ENCODE assay signal across 2 cellular contexts in the genomic region with DNA sequence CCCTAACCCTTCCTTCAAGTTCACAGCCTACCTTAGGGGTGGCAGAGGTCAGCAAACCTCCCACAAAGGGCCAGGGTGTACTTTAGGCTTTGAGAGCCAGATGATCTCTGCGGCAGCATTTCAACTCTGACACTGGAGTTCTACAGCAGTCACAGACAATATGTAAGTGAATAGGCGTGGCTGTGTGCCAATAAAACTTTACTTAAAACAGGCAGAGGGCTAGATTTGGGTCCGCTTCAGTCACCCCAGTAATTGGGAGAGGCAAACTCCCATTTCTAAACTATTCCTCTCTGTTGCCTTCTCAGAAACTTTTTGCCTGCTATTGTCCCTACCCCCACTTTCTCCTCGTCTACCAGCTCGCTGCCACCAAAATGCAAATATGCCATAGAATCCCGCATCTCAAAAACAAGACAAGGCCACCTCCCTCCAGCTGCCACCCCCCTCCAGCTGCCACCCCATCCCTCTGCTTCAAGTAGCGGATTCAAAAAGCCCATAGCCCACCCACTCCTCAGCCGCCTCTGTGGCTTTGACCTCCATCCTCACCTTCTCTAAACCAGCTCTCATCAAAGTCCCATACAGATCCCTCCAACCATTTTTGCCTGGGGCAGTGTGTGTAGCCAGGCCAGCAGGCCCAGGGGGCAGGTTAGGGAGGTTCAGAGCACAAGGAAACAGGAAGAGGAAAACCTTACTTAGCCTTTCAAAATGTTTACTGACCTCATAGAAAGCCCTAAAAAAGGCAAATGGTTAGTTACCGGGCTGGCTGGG.
TF ChIP-seq lines count a peak whose summit lies in the region.

No MANE protein-coding gene starts in this region.

TF ChIP-seq in WTC11, 78 proteins besides CTCF, POLR2A, EP300 and RAD21:
- TF ChIP-seq ZNF416 (CRISPR knock-in tag; IDR thresholded peaks at IDR 0.05) (no peak), MXD4 (CRISPR knock-in tag; IDR thresholded peaks at IDR 0.05; ENCODE audit: borderline replicate concordance) (no peak), NFE2L1 (CRISPR knock-in tag; IDR thresholded peaks at IDR 0.05) (no peak), FOXJ3 (CRISPR knock-in tag; IDR thresholded peaks at IDR 0.05; ENCODE audit: borderline replicate concordance) (no peak)
- TF ChIP-seq, protein P1, sequence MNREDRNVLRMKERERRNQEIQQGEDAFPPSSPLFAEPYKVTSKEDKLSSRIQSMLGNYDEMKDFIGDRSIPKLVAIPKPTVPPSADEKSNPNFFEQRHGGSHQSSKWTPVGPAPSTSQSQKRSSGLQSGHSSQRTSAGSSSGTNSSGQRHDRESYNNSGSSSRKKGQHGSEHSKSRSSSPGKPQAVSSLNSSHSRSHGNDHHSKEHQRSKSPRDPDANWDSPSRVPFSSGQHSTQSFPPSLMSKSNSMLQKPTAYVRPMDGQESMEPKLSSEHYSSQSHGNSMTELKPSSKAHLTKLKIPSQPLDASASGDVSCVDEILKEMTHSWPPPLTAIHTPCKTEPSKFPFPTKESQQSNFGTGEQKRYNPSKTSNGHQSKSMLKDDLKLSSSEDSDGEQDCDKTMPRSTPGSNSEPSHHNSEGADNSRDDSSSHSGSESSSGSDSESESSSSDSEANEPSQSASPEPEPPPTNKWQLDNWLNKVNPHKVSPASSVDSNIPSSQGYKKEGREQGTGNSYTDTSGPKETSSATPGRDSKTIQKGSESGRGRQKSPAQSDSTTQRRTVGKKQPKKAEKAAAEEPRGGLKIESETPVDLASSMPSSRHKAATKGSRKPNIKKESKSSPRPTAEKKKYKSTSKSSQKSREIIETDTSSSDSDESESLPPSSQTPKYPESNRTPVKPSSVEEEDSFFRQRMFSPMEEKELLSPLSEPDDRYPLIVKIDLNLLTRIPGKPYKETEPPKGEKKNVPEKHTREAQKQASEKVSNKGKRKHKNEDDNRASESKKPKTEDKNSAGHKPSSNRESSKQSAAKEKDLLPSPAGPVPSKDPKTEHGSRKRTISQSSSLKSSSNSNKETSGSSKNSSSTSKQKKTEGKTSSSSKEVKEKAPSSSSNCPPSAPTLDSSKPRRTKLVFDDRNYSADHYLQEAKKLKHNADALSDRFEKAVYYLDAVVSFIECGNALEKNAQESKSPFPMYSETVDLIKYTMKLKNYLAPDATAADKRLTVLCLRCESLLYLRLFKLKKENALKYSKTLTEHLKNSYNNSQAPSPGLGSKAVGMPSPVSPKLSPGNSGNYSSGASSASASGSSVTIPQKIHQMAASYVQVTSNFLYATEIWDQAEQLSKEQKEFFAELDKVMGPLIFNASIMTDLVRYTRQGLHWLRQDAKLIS (CRISPR knock-in tag; IDR thresholded peaks at IDR 0.05; ENCODE audit: borderline replicate concordance) = no peak

TF ChIP-seq in HepG2, 621 proteins besides CTCF, POLR2A, EP300 and RAD21 (continues in another document):
- TF ChIP-seq SOX5 (CRISPR knock-in tag; IDR thresholded peaks at IDR 0.05; ENCODE audit: borderline replicate concordance) = 0 out of 2 replicates have a peak, but pooled peaks have one; percentile 12
- peak; percentile 41; the same call in 1 of the 2 replicates for TF ChIP-seq NR2F6 (IDR thresholded peaks at IDR 0.05)
- no peak for TF ChIP-seq NR2F6 (CRISPR knock-in tag; IDR thresholded peaks at IDR 0.05)
- TF ChIP-seq ZNF234 (CRISPR knock-in tag; conservative IDR thresholded peaks at IDR 0.05) = no peak
- no peak; the same call in 1 of the 2 replicates for TF ChIP-seq ZNF788 (CRISPR knock-in tag; IDR thresholded peaks at IDR 0.05; ENCODE audit: borderline replicate concordance)
- no peak for TF ChIP-seq HOXA5 (CRISPR knock-in tag; IDR thresholded peaks at IDR 0.05)
- TF ChIP-seq GATA4 (IDR thresholded peaks at IDR 0.05; ENCODE audit: borderline replicate concordance, low read depth) = no peak
- no peak for TF ChIP-seq ZNF670 (CRISPR knock-in tag; IDR thresholded peaks at IDR 0.05; ENCODE audit: borderline replicate concordance)
- no peak for TF ChIP-seq ZNF652 (CRISPR knock-in tag; IDR thresholded peaks at IDR 0.05; ENCODE audit: borderline replicate concordance, low read depth)
- TF ChIP-seq, protein P2, sequence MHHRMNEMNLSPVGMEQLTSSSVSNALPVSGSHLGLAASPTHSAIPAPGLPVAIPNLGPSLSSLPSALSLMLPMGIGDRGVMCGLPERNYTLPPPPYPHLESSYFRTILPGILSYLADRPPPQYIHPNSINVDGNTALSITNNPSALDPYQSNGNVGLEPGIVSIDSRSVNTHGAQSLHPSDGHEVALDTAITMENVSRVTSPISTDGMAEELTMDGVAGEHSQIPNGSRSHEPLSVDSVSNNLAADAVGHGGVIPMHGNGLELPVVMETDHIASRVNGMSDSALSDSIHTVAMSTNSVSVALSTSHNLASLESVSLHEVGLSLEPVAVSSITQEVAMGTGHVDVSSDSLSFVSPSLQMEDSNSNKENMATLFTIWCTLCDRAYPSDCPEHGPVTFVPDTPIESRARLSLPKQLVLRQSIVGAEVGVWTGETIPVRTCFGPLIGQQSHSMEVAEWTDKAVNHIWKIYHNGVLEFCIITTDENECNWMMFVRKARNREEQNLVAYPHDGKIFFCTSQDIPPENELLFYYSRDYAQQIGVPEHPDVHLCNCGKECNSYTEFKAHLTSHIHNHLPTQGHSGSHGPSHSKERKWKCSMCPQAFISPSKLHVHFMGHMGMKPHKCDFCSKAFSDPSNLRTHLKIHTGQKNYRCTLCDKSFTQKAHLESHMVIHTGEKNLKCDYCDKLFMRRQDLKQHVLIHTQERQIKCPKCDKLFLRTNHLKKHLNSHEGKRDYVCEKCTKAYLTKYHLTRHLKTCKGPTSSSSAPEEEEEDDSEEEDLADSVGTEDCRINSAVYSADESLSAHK (CRISPR knock-in tag; IDR thresholded peaks at IDR 0.05; ENCODE audit: borderline replicate concordance) = no peak
- TF ChIP-seq, protein P3, sequence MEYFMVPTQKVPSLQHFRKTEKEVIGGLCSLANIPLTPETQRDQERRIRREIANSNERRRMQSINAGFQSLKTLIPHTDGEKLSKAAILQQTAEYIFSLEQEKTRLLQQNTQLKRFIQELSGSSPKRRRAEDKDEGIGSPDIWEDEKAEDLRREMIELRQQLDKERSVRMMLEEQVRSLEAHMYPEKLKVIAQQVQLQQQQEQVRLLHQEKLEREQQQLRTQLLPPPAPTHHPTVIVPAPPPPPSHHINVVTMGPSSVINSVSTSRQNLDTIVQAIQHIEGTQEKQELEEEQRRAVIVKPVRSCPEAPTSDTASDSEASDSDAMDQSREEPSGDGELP (IDR thresholded peaks at IDR 0.05; ENCODE audit: borderline replicate concordance, low read depth) = peak; percentile 21; the same call in 1 of the 2 replicates
- TF ChIP-seq POLR2G (IDR thresholded peaks at IDR 0.05; ENCODE audit: low read depth, low read length) = no peak
- TF ChIP-seq, protein P4, sequence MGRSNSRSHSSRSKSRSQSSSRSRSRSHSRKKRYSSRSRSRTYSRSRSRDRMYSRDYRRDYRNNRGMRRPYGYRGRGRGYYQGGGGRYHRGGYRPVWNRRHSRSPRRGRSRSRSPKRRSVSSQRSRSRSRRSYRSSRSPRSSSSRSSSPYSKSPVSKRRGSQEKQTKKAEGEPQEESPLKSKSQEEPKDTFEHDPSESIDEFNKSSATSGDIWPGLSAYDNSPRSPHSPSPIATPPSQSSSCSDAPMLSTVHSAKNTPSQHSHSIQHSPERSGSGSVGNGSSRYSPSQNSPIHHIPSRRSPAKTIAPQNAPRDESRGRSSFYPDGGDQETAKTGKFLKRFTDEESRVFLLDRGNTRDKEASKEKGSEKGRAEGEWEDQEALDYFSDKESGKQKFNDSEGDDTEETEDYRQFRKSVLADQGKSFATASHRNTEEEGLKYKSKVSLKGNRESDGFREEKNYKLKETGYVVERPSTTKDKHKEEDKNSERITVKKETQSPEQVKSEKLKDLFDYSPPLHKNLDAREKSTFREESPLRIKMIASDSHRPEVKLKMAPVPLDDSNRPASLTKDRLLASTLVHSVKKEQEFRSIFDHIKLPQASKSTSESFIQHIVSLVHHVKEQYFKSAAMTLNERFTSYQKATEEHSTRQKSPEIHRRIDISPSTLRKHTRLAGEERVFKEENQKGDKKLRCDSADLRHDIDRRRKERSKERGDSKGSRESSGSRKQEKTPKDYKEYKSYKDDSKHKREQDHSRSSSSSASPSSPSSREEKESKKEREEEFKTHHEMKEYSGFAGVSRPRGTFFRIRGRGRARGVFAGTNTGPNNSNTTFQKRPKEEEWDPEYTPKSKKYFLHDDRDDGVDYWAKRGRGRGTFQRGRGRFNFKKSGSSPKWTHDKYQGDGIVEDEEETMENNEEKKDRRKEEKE (IDR thresholded peaks at IDR 0.05) = no peak
- no peak for TF ChIP-seq AKAP8 (CRISPR knock-in tag; IDR thresholded peaks at IDR 0.05)
- no peak for TF ChIP-seq ARNT2 (CRISPR knock-in tag; IDR thresholded peaks at IDR 0.05; ENCODE audit: low read depth)
- no peak for TF ChIP-seq ZNF33A (CRISPR knock-in tag; IDR thresholded peaks at IDR 0.05; ENCODE audit: borderline replicate concordance)
- no peak for TF ChIP-seq MTF2 (CRISPR knock-in tag; IDR thresholded peaks at IDR 0.05; ENCODE audit: borderline replicate concordance)
- TF ChIP-seq, protein P5, sequence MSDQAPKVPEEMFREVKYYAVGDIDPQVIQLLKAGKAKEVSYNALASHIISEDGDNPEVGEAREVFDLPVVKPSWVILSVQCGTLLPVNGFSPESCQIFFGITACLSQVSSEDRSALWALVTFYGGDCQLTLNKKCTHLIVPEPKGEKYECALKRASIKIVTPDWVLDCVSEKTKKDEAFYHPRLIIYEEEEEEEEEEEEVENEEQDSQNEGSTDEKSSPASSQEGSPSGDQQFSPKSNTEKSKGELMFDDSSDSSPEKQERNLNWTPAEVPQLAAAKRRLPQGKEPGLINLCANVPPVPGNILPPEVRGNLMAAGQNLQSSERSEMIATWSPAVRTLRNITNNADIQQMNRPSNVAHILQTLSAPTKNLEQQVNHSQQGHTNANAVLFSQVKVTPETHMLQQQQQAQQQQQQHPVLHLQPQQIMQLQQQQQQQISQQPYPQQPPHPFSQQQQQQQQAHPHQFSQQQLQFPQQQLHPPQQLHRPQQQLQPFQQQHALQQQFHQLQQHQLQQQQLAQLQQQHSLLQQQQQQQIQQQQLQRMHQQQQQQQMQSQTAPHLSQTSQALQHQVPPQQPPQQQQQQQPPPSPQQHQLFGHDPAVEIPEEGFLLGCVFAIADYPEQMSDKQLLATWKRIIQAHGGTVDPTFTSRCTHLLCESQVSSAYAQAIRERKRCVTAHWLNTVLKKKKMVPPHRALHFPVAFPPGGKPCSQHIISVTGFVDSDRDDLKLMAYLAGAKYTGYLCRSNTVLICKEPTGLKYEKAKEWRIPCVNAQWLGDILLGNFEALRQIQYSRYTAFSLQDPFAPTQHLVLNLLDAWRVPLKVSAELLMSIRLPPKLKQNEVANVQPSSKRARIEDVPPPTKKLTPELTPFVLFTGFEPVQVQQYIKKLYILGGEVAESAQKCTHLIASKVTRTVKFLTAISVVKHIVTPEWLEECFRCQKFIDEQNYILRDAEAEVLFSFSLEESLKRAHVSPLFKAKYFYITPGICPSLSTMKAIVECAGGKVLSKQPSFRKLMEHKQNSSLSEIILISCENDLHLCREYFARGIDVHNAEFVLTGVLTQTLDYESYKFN (CRISPR knock-in tag; conservative IDR thresholded peaks at IDR 0.05) = 0 out of 2 replicates have a peak, but pooled peaks have one; percentile 24
- TF ChIP-seq, protein P6, sequence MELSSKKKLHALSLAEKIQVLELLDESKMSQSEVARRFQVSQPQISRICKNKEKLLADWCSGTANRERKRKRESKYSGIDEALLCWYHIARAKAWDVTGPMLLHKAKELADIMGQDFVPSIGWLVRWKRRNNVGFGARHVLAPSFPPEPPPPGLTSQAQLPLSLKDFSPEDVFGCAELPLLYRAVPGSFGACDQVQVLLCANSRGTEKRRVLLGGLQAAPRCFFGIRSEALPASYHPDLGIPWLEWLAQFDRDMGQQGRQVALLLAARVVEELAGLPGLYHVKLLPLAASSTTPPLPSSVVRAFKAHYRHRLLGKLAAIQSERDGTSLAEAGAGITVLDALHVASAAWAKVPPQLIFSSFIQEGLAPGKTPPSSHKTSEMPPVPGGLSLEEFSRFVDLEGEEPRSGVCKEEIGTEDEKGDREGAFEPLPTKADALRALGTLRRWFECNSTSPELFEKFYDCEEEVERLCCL (CRISPR knock-in tag; IDR thresholded peaks at IDR 0.05; ENCODE audit: borderline replicate concordance) = no peak
- TF ChIP-seq, protein P7, sequence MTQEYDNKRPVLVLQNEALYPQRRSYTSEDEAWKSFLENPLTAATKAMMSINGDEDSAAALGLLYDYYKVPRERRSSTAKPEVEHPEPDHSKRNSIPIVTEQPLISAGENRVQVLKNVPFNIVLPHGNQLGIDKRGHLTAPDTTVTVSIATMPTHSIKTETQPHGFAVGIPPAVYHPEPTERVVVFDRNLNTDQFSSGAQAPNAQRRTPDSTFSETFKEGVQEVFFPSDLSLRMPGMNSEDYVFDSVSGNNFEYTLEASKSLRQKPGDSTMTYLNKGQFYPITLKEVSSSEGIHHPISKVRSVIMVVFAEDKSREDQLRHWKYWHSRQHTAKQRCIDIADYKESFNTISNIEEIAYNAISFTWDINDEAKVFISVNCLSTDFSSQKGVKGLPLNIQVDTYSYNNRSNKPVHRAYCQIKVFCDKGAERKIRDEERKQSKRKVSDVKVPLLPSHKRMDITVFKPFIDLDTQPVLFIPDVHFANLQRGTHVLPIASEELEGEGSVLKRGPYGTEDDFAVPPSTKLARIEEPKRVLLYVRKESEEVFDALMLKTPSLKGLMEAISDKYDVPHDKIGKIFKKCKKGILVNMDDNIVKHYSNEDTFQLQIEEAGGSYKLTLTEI (CRISPR knock-in tag; conservative IDR thresholded peaks at IDR 0.05) = no peak
- no peak for TF ChIP-seq GTF3A (CRISPR knock-in tag; conservative IDR thresholded peaks at IDR 0.05)
- TF ChIP-seq ZNF44 (CRISPR knock-in tag; IDR thresholded peaks at IDR 0.05) = 0 out of 2 replicates have a peak, but pooled peaks have one; percentile 33
- no peak for TF ChIP-seq FOXO1 (CRISPR knock-in tag; IDR thresholded peaks at IDR 0.05)
- no peak for TF ChIP-seq ZBTB38 (CRISPR knock-in tag; IDR thresholded peaks at IDR 0.05)
- no peak for TF ChIP-seq TBX3 (IDR thresholded peaks at IDR 0.05; ENCODE audit: borderline replicate concordance)
- TF ChIP-seq HNF4A (CRISPR knock-in tag; IDR thresholded peaks at IDR 0.05) = peak; percentile 20; the same call in 1 of the 2 replicates
